ENCODE assay signal across 21 cellular contexts in the genomic region with DNA sequence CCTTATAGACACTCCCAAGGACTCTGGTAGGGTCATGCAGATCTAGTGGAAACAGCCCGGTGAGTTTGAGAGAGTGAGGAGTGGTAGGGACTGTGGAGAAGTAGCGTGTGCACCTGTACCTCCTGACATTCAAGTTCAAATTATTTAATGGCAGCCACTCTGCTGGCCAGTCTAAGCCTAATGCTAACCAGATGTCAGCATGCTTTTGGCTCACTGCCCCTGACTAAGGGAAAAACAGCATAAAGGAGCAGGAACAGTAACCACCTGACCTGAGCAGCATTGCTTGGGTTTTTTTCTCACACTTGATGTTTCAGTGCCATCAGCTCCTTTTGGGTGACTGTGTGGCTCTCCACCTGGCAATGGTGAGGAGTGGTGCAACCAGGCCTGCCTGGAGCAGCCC. TPM values are rescaled to one million over a fixed set of nuclear protein-coding genes. Genes with fewer than 3 reads are reported as not detected.
DNase-seq lines count a peak whose midpoint lies in the region; ATAC-seq and TF ChIP-seq lines count a peak whose summit lies in the region.
"Had no signal": no experiment of that assay in that cellular context is flagged by ENCODE, and none has a peak within 500 bp of the region (broad histone marks: within the 10 kb centered on the region; RNA-seq: fewer than 3 reads in every experiment).

No MANE protein-coding gene starts in this region.

- in situ Hi-C loops in GM13977 (cut with MboI; ENCODE audit: low pct_unique_long_range_greater_than_20kb, low sequenced_read_pairs, unreplicated experiment): no loop called here

- H3K27ac Mint-ChIP-seq in activated T-helper 17 cell treated with anti-CD3 and anti-CD28 coated beads, Interleukin-2, amount 50 U/mL, for 72 hours: peak overlapping the region; percentile 52
- no peak overlapping the region for H3K27ac Mint-ChIP-seq in natural killer cell
- no peak overlapping the region for H3K27ac Mint-ChIP-seq in effector memory CD8-positive, alpha-beta T cell
- H3K27ac Mint-ChIP-seq: endodermal cell had no signal

- no peak for ATAC-seq in activated T-helper 17 cell treated with anti-CD3 and anti-CD28 coated beads, Interleukin-2, amount 50 U/mL, for 72 hours (replicated peaks)
- no peak for ATAC-seq in natural killer cell
- ATAC-seq in HG02588 (IDR thresholded peaks at IDR 0.05; ENCODE audit: unreplicated experiment): no peak
- ATAC-seq in effector memory CD8-positive, alpha-beta T cell (replicated peaks): no peak
- ATAC-seq: HCT116, left lobe of liver had no signal

- H3K4me3 ChIP-seq in foreskin fibroblast (ENCODE audit: low read depth in 1 of 2, low read length in 2 of 2): no peak overlapping the region
- H3K4me3 ChIP-seq: adrenal gland; BLaER1 treated with 17β-estradiol and CSF1 and Interleukin-3, amounts not matched to agents 10 nM and 100 nM; sigmoid colon had no signal

- DNase-seq in AG09319 (ENCODE audit: extremely low read depth, low read depth) (peak; percentile 44), GM04503 (ENCODE audit: low read depth) (peak; percentile 38), foreskin fibroblast (peak; percentile 70 to 89), natural killer cell (no peak), GM13977 (ENCODE audit: low spot score) (no peak)
- DNase-seq in effector memory CD8-positive, alpha-beta T cell: no peak
- DNase-seq: cerebellar nuclear complex, DMS53, endodermal cell, NCI-H1417 treated with DMSO at 0.1 percent for 48 hours, NCI-H2171, sigmoid colon had no signal

- intact Hi-C loops in natural killer cell (cut with micrococcal nuclease): no loop called here

- TF ChIP-seq CTCF in AG09319 (IDR thresholded peaks at IDR 0.05; ENCODE audit: low read depth, low read length): no peak
- TF ChIP-seq CTCF in foreskin fibroblast (IDR thresholded peaks at IDR 0.05; ENCODE audit: low read depth, low read length): no peak
- no peak for TF ChIP-seq CTCF in natural killer cell (IDR thresholded peaks at IDR 0.05)
- no peak for TF ChIP-seq CTCF in GM13977 (IDR thresholded peaks at IDR 0.05; ENCODE audit: extremely low read depth, insufficient read depth, missing control alignments)

- H3K4me1 Mint-ChIP-seq in activated T-helper 17 cell treated with anti-CD3 and anti-CD28 coated beads, Interleukin-2, amount 50 U/mL, for 72 hours: no peaks in the 10 kb centered on the region
- peaks cover 0 to 6% of the 10 kb centered on the region in 2 donors for H3K4me1 Mint-ChIP-seq in natural killer cell
- H3K4me1 Mint-ChIP-seq in effector memory CD8-positive, alpha-beta T cell (ENCODE audit: low read depth in 2 of 2): peaks cover 0 to 2% of the 10 kb centered on the region in 2 donors
- H3K4me1 Mint-ChIP-seq: endodermal cell had no signal

- H3K36me3 Mint-ChIP-seq in activated T-helper 17 cell treated with anti-CD3 and anti-CD28 coated beads, Interleukin-2, amount 50 U/mL, for 72 hours (ENCODE audit: low read depth): peaks cover 93% of the 10 kb centered on the region
- peaks cover 8% of the 10 kb centered on the region for H3K36me3 Mint-ChIP-seq in natural killer cell
- H3K36me3 Mint-ChIP-seq in effector memory CD8-positive, alpha-beta T cell (ENCODE audit: insufficient read depth): peaks cover 51% of the 10 kb centered on the region

- H3K4me3 Mint-ChIP-seq in activated T-helper 17 cell treated with anti-CD3 and anti-CD28 coated beads, Interleukin-2, amount 50 U/mL, for 72 hours: no peak overlapping the region
- H3K4me3 Mint-ChIP-seq in natural killer cell: no peak overlapping the region
- no peak overlapping the region for H3K4me3 Mint-ChIP-seq in effector memory CD8-positive, alpha-beta T cell
- H3K4me3 Mint-ChIP-seq: endodermal cell had no signal

- no peaks in the 10 kb centered on the region for H3K27me3 Mint-ChIP-seq in activated T-helper 17 cell treated with anti-CD3 and anti-CD28 coated beads, Interleukin-2, amount 50 U/mL, for 72 hours
- no peaks in the 10 kb centered on the region for H3K27me3 Mint-ChIP-seq in natural killer cell (ENCODE audit: low read depth in 2 of 2)
- no peaks in the 10 kb centered on the region for H3K27me3 Mint-ChIP-seq in effector memory CD8-positive, alpha-beta T cell

- H3K9me3 Mint-ChIP-seq in activated T-helper 17 cell treated with anti-CD3 and anti-CD28 coated beads, Interleukin-2, amount 50 U/mL, for 72 hours: no peaks in the 10 kb centered on the region
- H3K9me3 Mint-ChIP-seq in natural killer cell: no peaks in the 10 kb centered on the region
- H3K9me3 Mint-ChIP-seq in effector memory CD8-positive, alpha-beta T cell: no peaks in the 10 kb centered on the region
- H3K9me3 Mint-ChIP-seq: endodermal cell had no signal

RNA-seq across cellular contexts. Expression of a gene that starts 23.8 kb away (rescaled TPM):
- not detected for total RNA-seq in activated T-helper 17 cell treated with anti-CD3 and anti-CD28 coated beads, Interleukin-2, amount 50 U/mL, for 72 hours
- total RNA-seq in natural killer cell: not detected
- total RNA-seq: adrenal gland, endodermal cell, HT-29, left lobe of liver, omental fat pad, sigmoid colon, temporal lobe had no signal

Comparison
In these comparisons a context has a peak if more than half of its experiments do, and no peak if none do; other contexts are left out.
1. DNase-seq: peak in AG09319 (single experiment), GM04503 (single experiment) and foreskin fibroblast (2 of 2); none in natural killer cell (single experiment), GM13977 (single experiment) and effector memory CD8-positive, alpha-beta T cell (0 of 3).